Comparison of ENCODE assay signal across 17 cellular contexts in the genomic region with DNA sequence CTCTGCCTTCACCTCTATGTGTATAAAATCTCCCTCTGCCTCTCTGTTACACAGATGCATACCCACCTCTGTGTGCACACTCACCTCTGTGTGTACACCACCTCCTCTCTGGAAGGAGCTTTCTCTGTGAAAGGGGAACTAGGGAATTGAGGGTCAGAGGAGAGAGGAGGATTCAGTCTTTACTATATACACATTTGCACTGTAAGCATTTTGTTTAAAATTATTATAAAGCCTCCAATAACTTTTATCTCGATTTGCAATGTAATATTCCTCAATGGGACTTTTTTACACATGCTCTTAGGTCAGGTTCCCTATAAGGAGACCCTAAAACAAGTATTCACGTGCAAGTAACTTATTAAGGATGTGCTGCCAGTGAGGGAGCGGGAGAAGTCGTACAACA.
"Had no signal": no experiment of that assay in that cellular context is flagged by ENCODE, and none has a peak within 500 bp of the region (broad histone marks: within the 10 kb centered on the region; RNA-seq: fewer than 3 reads in every experiment).

No MANE protein-coding gene starts in this region.

- H3K4me3 Mint-ChIP-seq: activated B cell treated with CpG ODN at 0.5 μM for 24 hours; neural crest cell; stimulated activated naive CD8-positive, alpha-beta T cell treated with anti-CD3 and anti-CD28 coated beads, Interleukin-15, Interleukin-2, amounts not matched to agents 100 ng/mL and 50 ng/mL, for 24 hours had no signal

- H3K4me3 ChIP-seq: adrenal gland, coronary artery, gastrocnemius medialis, heart right ventricle, SK-N-MC, testis, upper lobe of right lung had no signal

- FAIRE-seq: TTC549 had no signal

- ATAC-seq: gastrocnemius medialis, heart right ventricle, left lobe of liver, upper lobe of right lung had no signal

- H3K9me3 ChIP-seq: adrenal gland, gastrocnemius medialis, heart right ventricle, testis, upper lobe of right lung had no signal

- H3K27ac Mint-ChIP-seq: activated B cell treated with CpG ODN at 0.5 μM for 24 hours had no signal

- H3K9me3 Mint-ChIP-seq: activated B cell treated with CpG ODN at 0.5 μM for 24 hours; stimulated activated naive CD8-positive, alpha-beta T cell treated with anti-CD3 and anti-CD28 coated beads, Interleukin-15, Interleukin-2, amounts not matched to agents 100 ng/mL and 50 ng/mL, for 24 hours had no signal

- H3K4me1 ChIP-seq: adrenal gland, testis, upper lobe of right lung had no signal

- H3K27me3 Mint-ChIP-seq: activated B cell treated with CpG ODN at 0.5 μM for 24 hours; stimulated activated naive CD8-positive, alpha-beta T cell treated with anti-CD3 and anti-CD28 coated beads, Interleukin-15, Interleukin-2, amounts not matched to agents 100 ng/mL and 50 ng/mL, for 24 hours had no signal

- H3K27ac ChIP-seq: adrenal gland, coronary artery, gastrocnemius medialis, heart right ventricle, SK-N-MC, testis, upper lobe of right lung had no signal

- DNase-seq: activated B cell treated with CpG ODN at 0.5 μM for 24 hours; activated CD4-positive, alpha-beta T cell treated with anti-CD3 and anti-CD28 coated beads, Interleukin-2, amount 50 U/mL, for 4 hours; adrenal gland; caudate nucleus; effector CD4-positive, alpha-beta T cell; gastrocnemius medialis; heart right ventricle; islet precursor cell; stimulated activated CD4-positive, alpha-beta T cell treated with anti-CD3 and anti-CD28 coated beads, Interleukin-12 subunit alpha, Interleukin-12 subunit beta, amount 100 ng/mL, for 4 hours; testis; upper lobe of right lung had no signal
